2 cellular contexts compared by ENCODE assay signal in the genomic region with DNA sequence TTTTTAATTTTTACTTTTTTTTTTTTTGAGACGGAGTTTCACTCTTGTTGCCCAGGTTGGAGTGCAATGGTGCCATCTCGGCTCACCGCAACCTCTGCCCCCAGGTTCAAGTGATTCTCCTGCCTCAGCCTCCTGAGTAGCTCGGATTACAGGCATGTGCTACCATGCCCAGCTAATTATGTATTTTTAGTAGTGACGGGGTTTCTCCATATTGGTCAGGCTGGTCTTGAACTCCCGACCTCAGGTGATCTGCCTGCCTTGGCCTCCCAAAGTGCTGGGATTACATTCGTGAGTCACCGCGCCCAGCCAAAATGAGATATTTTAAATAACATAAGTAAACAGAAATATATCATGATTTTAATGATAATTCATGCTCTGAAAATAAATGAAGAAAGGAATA.
TF ChIP-seq lines count a peak whose summit lies in the region.

No MANE protein-coding gene starts in this region.

TF ChIP-seq in K562, 482 proteins besides CTCF, POLR2A, EP300 and RAD21:
- 0 out of 2 replicates have a peak, but pooled peaks have one; percentile 20 for TF ChIP-seq DPF2 (IDR thresholded peaks at IDR 0.05)
- 0 out of 2 replicates have a peak, but pooled peaks have one; percentile 4 for TF ChIP-seq RFX1 (IDR thresholded peaks at IDR 0.05)

TF ChIP-seq in HepG2, 621 proteins besides CTCF, POLR2A, EP300 and RAD21:
- 0 out of 2 replicates have a peak, but pooled peaks have one; percentile 31 for TF ChIP-seq ZNF704 (CRISPR knock-in tag; IDR thresholded peaks at IDR 0.05; ENCODE audit: borderline replicate concordance)
- TF ChIP-seq ZNF501 (CRISPR knock-in tag; IDR thresholded peaks at IDR 0.05), result 0 out of 2 replicates have a peak, but pooled peaks have one; percentile 47
- TF ChIP-seq ZNF264 (CRISPR knock-in tag; IDR thresholded peaks at IDR 0.05), result 0 out of 2 replicates have a peak, but pooled peaks have one; percentile 3
- TF ChIP-seq, protein P1, sequence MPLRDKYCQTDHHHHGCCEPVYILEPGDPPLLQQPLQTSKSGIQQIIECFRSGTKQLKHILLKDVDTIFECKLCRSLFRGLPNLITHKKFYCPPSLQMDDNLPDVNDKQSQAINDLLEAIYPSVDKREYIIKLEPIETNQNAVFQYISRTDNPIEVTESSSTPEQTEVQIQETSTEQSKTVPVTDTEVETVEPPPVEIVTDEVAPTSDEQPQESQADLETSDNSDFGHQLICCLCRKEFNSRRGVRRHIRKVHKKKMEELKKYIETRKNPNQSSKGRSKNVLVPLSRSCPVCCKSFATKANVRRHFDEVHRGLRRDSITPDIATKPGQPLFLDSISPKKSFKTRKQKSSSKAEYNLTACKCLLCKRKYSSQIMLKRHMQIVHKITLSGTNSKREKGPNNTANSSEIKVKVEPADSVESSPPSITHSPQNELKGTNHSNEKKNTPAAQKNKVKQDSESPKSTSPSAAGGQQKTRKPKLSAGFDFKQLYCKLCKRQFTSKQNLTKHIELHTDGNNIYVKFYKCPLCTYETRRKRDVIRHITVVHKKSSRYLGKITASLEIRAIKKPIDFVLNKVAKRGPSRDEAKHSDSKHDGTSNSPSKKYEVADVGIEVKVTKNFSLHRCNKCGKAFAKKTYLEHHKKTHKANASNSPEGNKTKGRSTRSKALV (CRISPR knock-in tag; IDR thresholded peaks at IDR 0.05), result 0 out of 2 replicates have a peak, but pooled peaks have one; percentile 34
- TF ChIP-seq ZBTB37 (CRISPR knock-in tag; IDR thresholded peaks at IDR 0.05), result 0 out of 2 replicates have a peak, but pooled peaks have one; percentile 42
- peak; percentile 51; the same call in 1 of the 2 replicates for TF ChIP-seq ZMYM2 (CRISPR knock-in tag; IDR thresholded peaks at IDR 0.05)
TF ChIP-seq in HepG2: peak in this region for 6; not testable (repeated sequence) for 615.
